23 cellular contexts compared by ENCODE assay signal in the genomic region with DNA sequence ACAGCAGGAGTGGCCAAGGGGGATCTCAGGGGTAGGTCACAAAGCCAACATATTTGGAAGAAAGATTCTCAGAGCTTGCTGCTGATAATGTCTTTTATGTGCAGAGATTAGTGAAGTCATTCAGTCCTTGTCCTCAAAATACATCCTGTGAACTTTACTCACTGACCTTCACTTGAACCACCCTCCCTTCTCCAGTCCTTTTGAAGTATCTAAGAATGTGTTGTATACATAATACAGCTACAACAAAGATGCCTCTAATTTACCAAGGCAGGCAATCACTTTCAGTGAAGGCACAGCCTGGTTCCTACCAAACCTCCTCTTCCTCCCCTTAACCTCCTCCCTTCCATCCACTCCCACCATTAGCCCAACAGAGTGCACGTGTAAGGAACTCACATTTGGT.
"Had no signal": no experiment of that assay in that cellular context is flagged by ENCODE, and none has a peak within 500 bp of the region (broad histone marks: within the 10 kb centered on the region; RNA-seq: fewer than 3 reads in every experiment).

No MANE protein-coding gene starts in this region.

- H3K27me3 ChIP-seq: body of pancreas, cardiac muscle cell, pancreas, right atrium auricular region, thyroid gland had no signal

- H3K36me3 ChIP-seq: cardiac muscle cell had no signal

- ATAC-seq: activated CD8-positive, alpha-beta memory T cell treated with anti-CD3 and anti-CD28 coated beads, Interleukin-2, amount 10 ng/mL, durations not matched to agents 7 days and 5 days; activated CD8-positive, alpha-beta T cell treated with anti-CD3 and anti-CD28 coated beads for 36 hours; activated naive CD8-positive, alpha-beta T cell treated with anti-CD3 and anti-CD28 coated beads, Interleukin-2, amount 50 U/mL, for 24 hours; body of pancreas; left ventricle myocardium superior; natural killer cell treated with Interleukin-12 subunit alpha and Interleukin-12 subunit beta and Interleukin-15 and Interleukin-18, amount 100 ng/mL, for 72 hours; pancreas; stimulated activated naive CD8-positive, alpha-beta T cell treated with anti-CD3 and anti-CD28 coated beads, Interleukin-15, Interleukin-2, amounts not matched to agents 100 U/mL and 50 U/mL, for 24 hours; T-helper 17 cell had no signal

- H3K27ac ChIP-seq: cardiac muscle cell, pancreas, psoas muscle, right atrium auricular region, thyroid gland had no signal

- H3K9me3 ChIP-seq: body of pancreas, pancreas, psoas muscle, thyroid gland had no signal

- DNase-seq: activated CD4-positive, alpha-beta T cell treated with anti-CD3 and anti-CD28 coated beads for 48 hours; activated CD8-positive, alpha-beta memory T cell treated with anti-CD3 and anti-CD28 coated beads, Interleukin-2, amount 10 ng/mL, durations not matched to agents 7 days and 5 days; activated CD8-positive, alpha-beta T cell treated with anti-CD3 and anti-CD28 coated beads for 36 hours; activated gamma-delta T cell; activated naive CD4-positive, alpha-beta T cell treated with anti-CD3 and anti-CD28 coated beads, Interleukin-2, amount 50 U/mL, for 16 hours; activated naive CD8-positive, alpha-beta T cell treated with anti-CD3 and anti-CD28 coated beads, Interleukin-2, amount 50 U/mL, for 24 hours; activated T-cell treated with anti-CD3 and anti-CD28 coated beads for 4 hours; anterior cingulate cortex; body of pancreas; effector CD4-positive, alpha-beta T cell; hippocampal formation; left ventricle myocardium superior; pancreas; psoas muscle; stimulated activated CD4-positive, alpha-beta T cell treated with anti-CD3 and anti-CD28 coated beads, Interleukin-12 subunit alpha, Interleukin-12 subunit beta, amount 100 ng/mL, for 4 hours; stimulated activated CD4-positive, alpha-beta T cell treated with anti-CD3 and anti-CD28 coated beads, Interleukin-4, amount 100 ng/mL, for 4 hours; stimulated activated naive CD8-positive, alpha-beta T cell treated with anti-CD3 and anti-CD28 coated beads, Interleukin-15, Interleukin-2, amounts not matched to agents 100 U/mL and 50 U/mL, for 24 hours; substantia nigra; T-helper 17 cell; thyroid gland had no signal

- H3K4me3 ChIP-seq: body of pancreas, cardiac muscle cell, pancreas, psoas muscle, right atrium auricular region, thyroid gland had no signal

- H3K4me1 ChIP-seq: body of pancreas, pancreas, psoas muscle, right atrium auricular region, thyroid gland had no signal
